12 cellular contexts compared by ENCODE assay signal in genomic region chr6:129673758-129674157, GRCh38. TPM values are rescaled to one million over a fixed set of nuclear protein-coding genes. Genes with fewer than 3 reads are reported as not detected.
DNase-seq lines count a peak whose midpoint lies in the region; TF ChIP-seq lines count a peak whose summit lies in the region.
"Had no signal": no experiment of that assay in that cellular context is flagged by ENCODE, and none has a peak within 500 bp of the region (broad histone marks: within the 10 kb centered on the region; RNA-seq: fewer than 3 reads in every experiment).

No MANE protein-coding gene starts in this region.

- peaks cover 42% of the 10 kb centered on the region for H3K4me1 Mint-ChIP-seq in activated naive CD8-positive, alpha-beta T cell treated with anti-CD3 and anti-CD28 coated beads for 36 hours
- H3K4me1 Mint-ChIP-seq in type B pancreatic cell (ENCODE audit: unreplicated experiment): peaks cover 24% of the 10 kb centered on the region

- H3K27me3 ChIP-seq in ACC112 (ENCODE audit: insufficient read depth, low read length): no peaks in the 10 kb centered on the region

- H3K4me1 ChIP-seq in ACC112 (ENCODE audit: control insufficient read depth, insufficient read depth, low read length, unreplicated experiment) (peaks cover 65% of the 10 kb centered on the region), mesodermal cell (ENCODE audit: control insufficient read depth, insufficient read depth, low read length, poor library complexity, severe bottlenecking) (peaks cover 39% of the 10 kb centered on the region)

- intact Hi-C loops in posterior cingulate gyrus (cut with DNase I) (no loop called here), lower leg skin (cut with DNase I; ENCODE audit: low total_unique reads) (no loop called here)

- H3K9me3 Mint-ChIP-seq in activated naive CD8-positive, alpha-beta T cell treated with anti-CD3 and anti-CD28 coated beads for 36 hours: no peaks in the 10 kb centered on the region
- H3K9me3 Mint-ChIP-seq in type B pancreatic cell: peaks cover 7% of the 10 kb centered on the region
- H3K9me3 Mint-ChIP-seq: endodermal cell had no signal

- H3K27ac ChIP-seq in ACC112 (ENCODE audit: low read depth, low read length) (peak overlapping the region; percentile 96), mesodermal cell (ENCODE audit: low read depth, low read length, severe bottlenecking) (peak overlapping the region; percentile 99)

- no peaks in the 10 kb centered on the region for H3K36me3 Mint-ChIP-seq in activated naive CD8-positive, alpha-beta T cell treated with anti-CD3 and anti-CD28 coated beads for 36 hours
- H3K36me3 Mint-ChIP-seq in type B pancreatic cell: no peaks in the 10 kb centered on the region

- TF ChIP-seq CTCF in lower leg skin (IDR thresholded peaks at IDR 0.05): no peak
- no peak for TF ChIP-seq CTCF in type B pancreatic cell (conservative IDR thresholded peaks at IDR 0.05)

- 0 out of 2 replicates have a peak overlapping the region, but pooled peaks have one; percentile 63 for H3K4me3 ChIP-seq in ACC112 (ENCODE audit: low read depth, low read length)
- no peak overlapping the region for H3K4me3 ChIP-seq in mesodermal cell (ENCODE audit: extremely low read depth, insufficient read depth, low read length, poor library complexity, severe bottlenecking)
- H3K4me3 ChIP-seq in lower leg skin (ENCODE audit: low read depth, poor library complexity, severe bottlenecking): no peak overlapping the region

- no peak overlapping the region for H2AFZ ChIP-seq in ACC112 (ENCODE audit: low read length, unreplicated experiment)

- H3K4me3 Mint-ChIP-seq in activated naive CD8-positive, alpha-beta T cell treated with anti-CD3 and anti-CD28 coated beads for 36 hours: no peak overlapping the region
- no peak overlapping the region for H3K4me3 Mint-ChIP-seq in type B pancreatic cell
- H3K4me3 Mint-ChIP-seq: endodermal cell had no signal

- no peaks in the 10 kb centered on the region for H3K27me3 Mint-ChIP-seq in activated naive CD8-positive, alpha-beta T cell treated with anti-CD3 and anti-CD28 coated beads for 36 hours
- H3K27me3 Mint-ChIP-seq in type B pancreatic cell: no peaks in the 10 kb centered on the region

- peak overlapping the region; percentile 96 for H3K27ac Mint-ChIP-seq in activated naive CD8-positive, alpha-beta T cell treated with anti-CD3 and anti-CD28 coated beads for 36 hours
- no peak overlapping the region for H3K27ac Mint-ChIP-seq in type B pancreatic cell

- peaks cover 74% of the 10 kb centered on the region for H3K79me2 ChIP-seq in ACC112 (ENCODE audit: control insufficient read depth, insufficient read depth, low read length, unreplicated experiment)

- H3K9me3 ChIP-seq in mesodermal cell (ENCODE audit: control insufficient read depth, low read length): no peaks in the 10 kb centered on the region

- H3K36me3 ChIP-seq in ACC112 (ENCODE audit: insufficient read depth, low read length) (no peaks in the 10 kb centered on the region), mesodermal cell (ENCODE audit: control insufficient read depth, insufficient read depth, low read length) (no peaks in the 10 kb centered on the region)

- DNase-seq in LHCN-M2 (ENCODE audit: low read depth) (peak; percentile 26), posterior cingulate gyrus (no peak), iPS-NIHi7 (ENCODE audit: extremely low spot score) (no peak), lower leg skin (ENCODE audit: low spot score in 2 of 2) (no peak), type B pancreatic cell (ENCODE audit: extremely low spot score, unreplicated experiment) (no peak)
- no peak for DNase-seq in activated naive CD8-positive, alpha-beta T cell treated with anti-CD3 and anti-CD28 coated beads for 36 hours
- DNase-seq: amniotic stem cell, endodermal cell, NCI-H1694, NCI-H748 treated with DMSO at 0.1 percent for 48 hours had no signal

- TF ChIP-seq POLR2A in lower leg skin (IDR thresholded peaks at IDR 0.05): no peak

RNA-seq across cellular contexts. Expression of gene ARHGAP18, which starts 36.2 kb away (rescaled TPM):
- total RNA-seq in LHCN-M2 (2014; rRNA removed): 96.8 and 101 TPM in 2 replicates
- polyA plus RNA-seq in LHCN-M2 (2012): 18.1 TPM
- 1 to 10 TPM; 7.0 to 8.9 TPM for total RNA-seq in activated naive CD8-positive, alpha-beta T cell treated with anti-CD3 and anti-CD28 coated beads for 36 hours
- 8.4 TPM for polyA plus RNA-seq in mesodermal cell (2013, experiment 1 of 2)
- 9.2 TPM for polyA plus RNA-seq in mesodermal cell (2013, experiment 2 of 2)
- 10 to 100 TPM in 1 of 4 donors, 1 to 10 TPM in 3; 5.1 to 12.7 (median 7.7) TPM for total RNA-seq in lower leg skin
- total RNA-seq in type B pancreatic cell (ENCODE audit: low replicate concordance): 9.2 and 12.0 TPM in 2 replicates
